In genomic region chr21:35401476-35401875, GRCh38 we compare ENCODE assay signal across 34 cellular contexts.
A peak's percentile ranks its signal among the peaks of the same experiment; 100 is the strongest.
DNase-seq lines count a peak whose midpoint lies in the region; ATAC-seq, FAIRE-seq and TF ChIP-seq lines count a peak whose summit lies in the region.
"Had no signal": no experiment of that assay in that cellular context is flagged by ENCODE, and none has a peak within 500 bp of the region (broad histone marks: within the 10 kb centered on the region; RNA-seq: fewer than 3 reads in every experiment).

No MANE protein-coding gene starts in this region.

- H3K9me2 ChIP-seq in SK-N-SH: no peaks in the 10 kb centered on the region
- H3K9me2 ChIP-seq in PC-3 (replicated peaks; ENCODE audit: low read length): no peaks in the 10 kb centered on the region

- no peak for ATAC-seq in SK-N-SH treated with all-trans-retinoic acid at 6 μM for 48 hours
- ATAC-seq in PC-3: no peak
- no peak for ATAC-seq in activated T-cell treated with anti-CD3 and anti-CD28 coated beads, Interleukin-2, amount 50 U/mL, for 72 hours (replicated peaks in 1 of 2)
- ATAC-seq in GM21737 (IDR thresholded peaks at IDR 0.05; ENCODE audit: unreplicated experiment): no peak
- ATAC-seq: activated CD8-positive, alpha-beta T cell treated with anti-CD3 and anti-CD28 coated beads for 36 hours; effector memory CD8-positive, alpha-beta T cell; stimulated activated effector memory CD8-positive, alpha-beta T cell treated with anti-CD3 and anti-CD28 coated beads, Interleukin-12 subunit alpha, Interleukin-12 subunit beta, amount 100 ng/mL, for 72 hours had no signal

- POLR2A ChIA-PET in SK-N-SH (lab: Yijun Ruan, JAX) (no interaction called here), PC-3 (lab: Charles Lee; ENCODE audit: unreplicated experiment) (interaction anchor here (0.6 to 0.7 kb wide), 3 partner anchors 354 to 1950 kb away, joined by 3 to 7 read pairs (median 7); no protein-coding TSS in a partner anchor)

- TF ChIP-seq RAD21 in SK-N-SH (IDR thresholded peaks at IDR 0.05; ENCODE audit: low read length): no peak

- no peaks in the 10 kb centered on the region for H3K9me3 Mint-ChIP-seq in activated T-cell treated with anti-CD3 and anti-CD28 coated beads, Interleukin-2, amount 50 U/mL, for 72 hours
- H3K9me3 Mint-ChIP-seq: activated CD8-positive, alpha-beta T cell treated with anti-CD3 and anti-CD28 coated beads for 36 hours; activated T-helper 2 cell treated with anti-CD3 and anti-CD28 coated beads, Interferon-gamma antibody, Interleukin-2, Interleukin-4, amounts not matched to agents 10 μg/mL and 5 μg/mL and 100 μg/mL, durations not matched to agents 14 hours and 24 hours and 36 hours; effector memory CD8-positive, alpha-beta T cell; naive B cell; stimulated activated effector memory CD8-positive, alpha-beta T cell treated with anti-CD3 and anti-CD28 coated beads, Interleukin-12 subunit alpha, Interleukin-12 subunit beta, amount 100 ng/mL, for 72 hours; T-helper 2 cell treated with Interferon-gamma antibody and Interleukin-4, amounts not matched to agents 5 μg/mL and 100 μg/mL, for 36 hours had no signal

- H3K27me3 ChIP-seq in SK-N-SH (ENCODE audit: insufficient read depth): no peaks in the 10 kb centered on the region
- H3K27me3 ChIP-seq in PC-3 (ENCODE audit: low read length): no peaks in the 10 kb centered on the region
- H3K27me3 ChIP-seq: ascending aorta, transverse colon had no signal

- peak in 1 of 2 experiments; percentile 14; a peak in 1 of 4 replicates for TF ChIP-seq EP300 in SK-N-SH (IDR thresholded peaks at IDR 0.05; ENCODE audit: borderline replicate concordance in 1 of 2, low read depth in 1 of 2, low read length in 1 of 2)

- no peak for FAIRE-seq in urothelium cell line (lab: Jason Lieb, UNC)
- FAIRE-seq: GM19239, islet of Langerhans had no signal

- CTCF ChIA-PET in SK-N-SH (lab: Yijun Ruan, JAX) (interaction anchor here (0.7 to 2.8 kb wide), 9 partner anchors 17 to 708 kb away, joined by 3 to 19 read pairs (median 3); no protein-coding TSS in a partner anchor), PC-3 (lab: Charles Lee) (interaction anchor here (1.5 to 2.1 kb wide), 2 partner anchors 439 to 656 kb away, joined by 5 to 11 read pairs; no protein-coding TSS in a partner anchor)

- no peak overlapping the region for H3K4me3 Mint-ChIP-seq in activated T-cell treated with anti-CD3 and anti-CD28 coated beads, Interleukin-2, amount 50 U/mL, for 72 hours
- H3K4me3 Mint-ChIP-seq: activated CD8-positive, alpha-beta T cell treated with anti-CD3 and anti-CD28 coated beads for 36 hours; activated naive CD8-positive, alpha-beta T cell; CD14-positive monocyte; effector memory CD8-positive, alpha-beta T cell; naive B cell; stimulated activated effector memory CD8-positive, alpha-beta T cell treated with anti-CD3 and anti-CD28 coated beads, Interleukin-12 subunit alpha, Interleukin-12 subunit beta, amount 100 ng/mL, for 72 hours; T-helper 2 cell treated with Interferon-gamma antibody and Interleukin-4, amounts not matched to agents 5 μg/mL and 100 μg/mL, for 36 hours had no signal

- TF ChIP-seq CTCF in SK-N-SH (IDR thresholded peaks at IDR 0.05): no peak
- no peak for TF ChIP-seq CTCF in PC-3 (conservative IDR thresholded peaks at IDR 0.05; ENCODE audit: low read depth, low read length)

- 23% methylated on average over 4 of the region's 4 CpGs for WGBS in SK-N-SH (ENCODE audit: low lambda C conversion rate)

- H3K27me3 Mint-ChIP-seq in activated T-cell treated with anti-CD3 and anti-CD28 coated beads, Interleukin-2, amount 50 U/mL, for 72 hours (ENCODE audit: low read depth): no peaks in the 10 kb centered on the region
- H3K27me3 Mint-ChIP-seq: activated naive CD8-positive, alpha-beta T cell had no signal

- intact Hi-C loops in PC-3 (cut with micrococcal nuclease): loop anchor here (2.0 to 5.0 kb wide), 4 partner anchors 215 to 654 kb away; no protein-coding TSS in a partner anchor

- H3K27ac Mint-ChIP-seq in activated T-cell treated with anti-CD3 and anti-CD28 coated beads, Interleukin-2, amount 50 U/mL, for 72 hours: no peak overlapping the region
- H3K27ac Mint-ChIP-seq: activated CD8-positive, alpha-beta T cell treated with anti-CD3 and anti-CD28 coated beads for 36 hours; activated naive CD8-positive, alpha-beta T cell; activated T-helper 2 cell treated with anti-CD3 and anti-CD28 coated beads, Interferon-gamma antibody, Interleukin-2, Interleukin-4, amounts not matched to agents 10 μg/mL and 5 μg/mL and 100 μg/mL, durations not matched to agents 14 hours and 24 hours and 36 hours; effector memory CD8-positive, alpha-beta T cell; stimulated activated effector memory CD8-positive, alpha-beta T cell treated with anti-CD3 and anti-CD28 coated beads, Interleukin-12 subunit alpha, Interleukin-12 subunit beta, amount 100 ng/mL, for 72 hours; T-helper 2 cell treated with Interferon-gamma antibody and Interleukin-4, amounts not matched to agents 5 μg/mL and 100 μg/mL, for 36 hours had no signal

- H3K4me1 ChIP-seq in SK-N-SH (ENCODE audit: control insufficient read depth in 1 of 2, insufficient read depth in 2 of 2, low read depth in 1 of 2, low read length in 1 of 2): peaks cover 0 to 9% of the 10 kb centered on the region in 2 experiments; a peak in 2 of 4 replicates
- peaks cover 35% of the 10 kb centered on the region for H3K4me1 ChIP-seq in PC-3 (ENCODE audit: insufficient read depth, low read length)
- H3K4me1 ChIP-seq: ascending aorta, left ventricle myocardium inferior had no signal

- peaks cover 24% of the 10 kb centered on the region for H3K4me1 Mint-ChIP-seq in activated T-cell treated with anti-CD3 and anti-CD28 coated beads, Interleukin-2, amount 50 U/mL, for 72 hours (ENCODE audit: low read depth)

- H3K4me2 ChIP-seq in SK-N-SH (no peak overlapping the region), PC-3 (ENCODE audit: low read length) (no peak overlapping the region)
- H3K4me2 ChIP-seq: KMS-11, PC-9 had no signal

- H4K20me1 ChIP-seq in SK-N-SH (ENCODE audit: insufficient read depth): no peaks in the 10 kb centered on the region
- H4K20me1 ChIP-seq in PC-3 (ENCODE audit: low read length): no peaks in the 10 kb centered on the region

- H2AFZ ChIP-seq in SK-N-SH (ENCODE audit: low read depth) (no peak overlapping the region), PC-3 (ENCODE audit: low read length) (no peak overlapping the region)
- H2AFZ ChIP-seq: PC-9 had no signal

- H3F3A ChIP-seq in SK-N-SH (replicated peaks; ENCODE audit: insufficient read depth) (peaks cover 8% of the 10 kb centered on the region), PC-3 (ENCODE audit: low read length, unreplicated experiment) (no peaks in the 10 kb centered on the region)

- H3K4me3 ChIP-seq in SK-N-SH (ENCODE audit: low read depth in 2 of 2, low read length in 1 of 2): no peak overlapping the region
- H3K4me3 ChIP-seq in PC-3 (ENCODE audit: low read length): no peak overlapping the region
- H3K4me3 ChIP-seq: ascending aorta, left ventricle myocardium inferior, PC-9, transverse colon had no signal

- H3K36me3 Mint-ChIP-seq in activated T-cell treated with anti-CD3 and anti-CD28 coated beads, Interleukin-2, amount 50 U/mL, for 72 hours (ENCODE audit: insufficient read depth in 2 of 2): no peaks in the 10 kb centered on the region
- H3K36me3 Mint-ChIP-seq: activated naive CD8-positive, alpha-beta T cell; CD14-positive monocyte; naive B cell; stimulated activated effector memory CD8-positive, alpha-beta T cell treated with anti-CD3 and anti-CD28 coated beads, Interleukin-12 subunit alpha, Interleukin-12 subunit beta, amount 100 ng/mL, for 72 hours had no signal

- no peak for DNase-seq in SK-N-SH
- DNase-seq in PC-3: peak; percentile 33
- DNase-seq in iris pigment epithelial cell (ENCODE audit: low read depth): peak; percentile 38
- peak; percentile 15 for DNase-seq in urothelium cell line (ENCODE audit: low spot score)
- DNase-seq in activated T-cell treated with anti-CD3 and anti-CD28 coated beads, Interleukin-2, amount 50 U/mL, for 72 hours: no peak
- no peak for DNase-seq in activated CD8-positive, alpha-beta memory T cell treated with anti-CD3 and anti-CD28 coated beads for 24 hours
- DNase-seq: activated CD8-positive, alpha-beta T cell treated with anti-CD3 and anti-CD28 coated beads for 36 hours; Caco-2; central memory CD4-positive, alpha-beta T cell; cortex of kidney; DMS79; effector memory CD8-positive, alpha-beta T cell; glutamatergic neuron; left ventricle myocardium inferior; naive B cell; NCI-H1436 treated with DMSO at 0.1 percent for 48 hours; NCI-H226; NCI-H526 treated with DMSO at 0.1 percent for 48 hours; occipital lobe; PC-9; Right ventricle myocardium superior; transverse colon had no signal

- H3K27ac ChIP-seq in SK-N-SH (ENCODE audit: low read depth in 2 of 2, low read length in 1 of 2) (no peak overlapping the region), PC-3 (ENCODE audit: low read length) (no peak overlapping the region)
- H3K27ac ChIP-seq: 22Rv1, ascending aorta, KMS-11, left ventricle myocardium inferior, PC-9, transverse colon had no signal

- H3K79me2 ChIP-seq in SK-N-SH (ENCODE audit: insufficient read depth) (no peaks in the 10 kb centered on the region), PC-3 (ENCODE audit: low read length) (no peaks in the 10 kb centered on the region)

- H3K9me3 ChIP-seq in SK-N-SH (no peaks in the 10 kb centered on the region), PC-3 (ENCODE audit: low read length) (no peaks in the 10 kb centered on the region)
- H3K9me3 ChIP-seq: ascending aorta, Caco-2, left ventricle myocardium inferior, transverse colon had no signal

- H3K36me3 ChIP-seq in SK-N-SH (replicated peaks in 1 of 2; ENCODE audit: control insufficient read depth in 1 of 2, insufficient read depth in 2 of 2, low read length in 1 of 2) (no peaks in the 10 kb centered on the region), PC-3 (ENCODE audit: low read depth, low read length) (no peaks in the 10 kb centered on the region)
- H3K36me3 ChIP-seq: ascending aorta, left ventricle myocardium inferior, transverse colon had no signal

- no TSS peak for BruUV-seq in PC-3 (replicated peaks; lab: Mats Ljungman, UMichigan)

- H3K9ac ChIP-seq in SK-N-SH: no peak overlapping the region
- no peak overlapping the region for H3K9ac ChIP-seq in PC-3 (ENCODE audit: low read length)
- H3K9ac ChIP-seq: KMS-11 had no signal

TF ChIP-seq in SK-N-SH treated with all-trans-retinoic acid at 6 μM for 48 hours, 23 proteins besides CTCF, POLR2A, EP300 and RAD21:
- no peak for TF ChIP-seq ARNTL (CRISPR knock-in tag; IDR thresholded peaks at IDR 0.05; ENCODE audit: borderline replicate concordance, low read depth)

Comparison
In these comparisons a context has a peak if more than half of its experiments do, and no peak if none do; other contexts are left out.
1. DNase-seq: peak in PC-3 (single experiment), iris pigment epithelial cell (single experiment) and urothelium cell line (single experiment); none in SK-N-SH (single experiment), activated T-cell treated with anti-CD3 and anti-CD28 coated beads, Interleukin-2, amount 50 U/mL, for 72 hours (0 of 2) and activated CD8-positive, alpha-beta memory T cell treated with anti-CD3 and anti-CD28 coated beads for 24 hours (single experiment).